ENCODE assay signal across 21 cellular contexts in the genomic region with DNA sequence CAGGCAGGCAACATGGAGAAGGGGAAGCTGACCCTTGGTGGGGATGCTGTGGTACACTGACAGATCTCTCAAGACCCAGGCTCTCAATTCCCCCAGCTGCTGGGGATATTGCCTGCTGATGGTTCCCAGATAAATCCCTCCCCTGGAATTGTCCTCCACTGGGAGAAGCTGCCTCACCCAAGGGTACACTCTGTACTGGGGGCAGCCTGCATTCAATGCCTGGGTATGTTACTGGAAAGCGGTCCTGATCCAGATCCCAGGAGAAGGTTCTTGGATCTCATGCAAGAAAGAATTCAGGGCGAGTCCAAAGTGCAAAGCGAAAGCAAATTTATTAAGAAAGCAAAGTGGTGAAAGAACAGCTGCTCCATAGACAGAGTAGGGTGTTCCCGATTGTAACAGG.
"Had no signal": no experiment of that assay in that cellular context is flagged by ENCODE, and none has a peak within 500 bp of the region (broad histone marks: within the 10 kb centered on the region; RNA-seq: fewer than 3 reads in every experiment).

No MANE protein-coding gene starts in this region.

- H3K36me3 Mint-ChIP-seq: natural killer cell; stimulated activated memory B cell treated with anti-CD40 and anti-IgM and Interleukin-4, amounts not matched to agents 10 μg/mL and 1 μg/mL and 100 μg/mL, for 72 hours; type B pancreatic cell had no signal

- H3K27ac ChIP-seq: dorsolateral prefrontal cortex, ovary, psoas muscle, testis, tibial artery had no signal

- H3K27ac Mint-ChIP-seq: natural killer cell; stimulated activated memory B cell treated with anti-CD40 and anti-IgM and Interleukin-4, amounts not matched to agents 10 μg/mL and 1 μg/mL and 100 μg/mL, for 72 hours; type B pancreatic cell had no signal

- H3K4me3 ChIP-seq: dorsolateral prefrontal cortex, ovary, psoas muscle, testis, tibial artery had no signal

- H3K4me1 ChIP-seq: psoas muscle, testis, tibial artery had no signal

- H3K4me3 Mint-ChIP-seq: natural killer cell; stimulated activated memory B cell treated with anti-CD40 and anti-IgM and Interleukin-4, amounts not matched to agents 10 μg/mL and 1 μg/mL and 100 μg/mL, for 72 hours; type B pancreatic cell had no signal

- H3K27me3 Mint-ChIP-seq: stimulated activated memory B cell treated with anti-CD40 and anti-IgM and Interleukin-4, amounts not matched to agents 10 μg/mL and 1 μg/mL and 100 μg/mL, for 72 hours had no signal

- H3K9me3 ChIP-seq: ovary, psoas muscle, testis, tibial artery had no signal

- DNase-seq: cerebellar nuclear complex; dorsolateral prefrontal cortex; effector CD4-positive, alpha-beta T cell; mesenchymal stem cell; midbrain; natural killer cell; occipital lobe; ovary; posterior cingulate gyrus; psoas muscle; right cardiac atrium; stimulated activated CD4-positive, alpha-beta T cell treated with anti-CD3 and anti-CD28 coated beads, Interleukin-4, amount 100 ng/mL, for 4 hours; stimulated activated naive CD8-positive, alpha-beta T cell treated with anti-CD3 and anti-CD28 coated beads, Interleukin-15, Interleukin-2, amounts not matched to agents 100 U/mL and 50 U/mL, for 24 hours; substantia nigra; testis; tibial artery had no signal

- H3K27me3 ChIP-seq: ovary, testis, tibial artery had no signal

- H3K4me1 Mint-ChIP-seq: natural killer cell; stimulated activated memory B cell treated with anti-CD40 and anti-IgM and Interleukin-4, amounts not matched to agents 10 μg/mL and 1 μg/mL and 100 μg/mL, for 72 hours had no signal

- ATAC-seq: natural killer cell; psoas muscle; right cardiac atrium; stimulated activated memory B cell treated with anti-CD40 and anti-IgM and Interleukin-4, amounts not matched to agents 10 μg/mL and 1 μg/mL and 100 μg/mL, for 72 hours; stimulated activated naive CD8-positive, alpha-beta T cell treated with anti-CD3 and anti-CD28 coated beads, Interleukin-15, Interleukin-2, amounts not matched to agents 100 U/mL and 50 U/mL, for 24 hours had no signal

- H3K36me3 ChIP-seq: ovary, tibial artery had no signal

- FAIRE-seq: frontal cortex, keratinocyte, urothelium cell line had no signal
